ENCODE assay signal across 1 cellular context in the genomic region with DNA sequence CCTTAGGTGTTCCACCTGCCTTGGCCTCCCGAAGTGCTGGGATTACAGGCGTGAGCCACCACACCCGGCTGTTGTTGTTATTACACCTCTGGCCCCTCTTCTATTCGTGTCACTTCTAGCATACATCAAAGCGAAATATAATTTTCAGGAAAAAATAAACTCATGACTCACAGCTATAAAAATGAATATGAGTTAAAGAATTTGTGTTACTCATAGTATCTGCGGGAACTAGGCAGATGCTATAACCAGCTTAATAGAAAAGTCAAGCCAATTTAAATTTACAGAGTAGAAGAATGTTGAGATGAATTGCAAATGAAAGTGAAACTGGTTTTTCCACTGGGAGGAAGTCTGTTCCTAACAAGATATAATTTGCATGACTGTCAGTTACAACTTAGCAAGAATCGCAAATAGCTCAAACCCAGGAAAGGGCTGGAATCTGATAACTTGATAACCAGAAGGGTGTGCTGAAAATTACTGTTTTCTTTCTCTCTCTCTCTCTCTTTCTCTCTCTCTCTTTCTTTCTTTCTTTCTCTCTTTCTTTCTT.
TF ChIP-seq lines count a peak whose summit lies in the region.

No MANE protein-coding gene starts in this region.

TF ChIP-seq in K562, 482 proteins besides CTCF, POLR2A, EP300 and RAD21 (continued from another document and continues in another):
- TF ChIP-seq, protein P1, sequence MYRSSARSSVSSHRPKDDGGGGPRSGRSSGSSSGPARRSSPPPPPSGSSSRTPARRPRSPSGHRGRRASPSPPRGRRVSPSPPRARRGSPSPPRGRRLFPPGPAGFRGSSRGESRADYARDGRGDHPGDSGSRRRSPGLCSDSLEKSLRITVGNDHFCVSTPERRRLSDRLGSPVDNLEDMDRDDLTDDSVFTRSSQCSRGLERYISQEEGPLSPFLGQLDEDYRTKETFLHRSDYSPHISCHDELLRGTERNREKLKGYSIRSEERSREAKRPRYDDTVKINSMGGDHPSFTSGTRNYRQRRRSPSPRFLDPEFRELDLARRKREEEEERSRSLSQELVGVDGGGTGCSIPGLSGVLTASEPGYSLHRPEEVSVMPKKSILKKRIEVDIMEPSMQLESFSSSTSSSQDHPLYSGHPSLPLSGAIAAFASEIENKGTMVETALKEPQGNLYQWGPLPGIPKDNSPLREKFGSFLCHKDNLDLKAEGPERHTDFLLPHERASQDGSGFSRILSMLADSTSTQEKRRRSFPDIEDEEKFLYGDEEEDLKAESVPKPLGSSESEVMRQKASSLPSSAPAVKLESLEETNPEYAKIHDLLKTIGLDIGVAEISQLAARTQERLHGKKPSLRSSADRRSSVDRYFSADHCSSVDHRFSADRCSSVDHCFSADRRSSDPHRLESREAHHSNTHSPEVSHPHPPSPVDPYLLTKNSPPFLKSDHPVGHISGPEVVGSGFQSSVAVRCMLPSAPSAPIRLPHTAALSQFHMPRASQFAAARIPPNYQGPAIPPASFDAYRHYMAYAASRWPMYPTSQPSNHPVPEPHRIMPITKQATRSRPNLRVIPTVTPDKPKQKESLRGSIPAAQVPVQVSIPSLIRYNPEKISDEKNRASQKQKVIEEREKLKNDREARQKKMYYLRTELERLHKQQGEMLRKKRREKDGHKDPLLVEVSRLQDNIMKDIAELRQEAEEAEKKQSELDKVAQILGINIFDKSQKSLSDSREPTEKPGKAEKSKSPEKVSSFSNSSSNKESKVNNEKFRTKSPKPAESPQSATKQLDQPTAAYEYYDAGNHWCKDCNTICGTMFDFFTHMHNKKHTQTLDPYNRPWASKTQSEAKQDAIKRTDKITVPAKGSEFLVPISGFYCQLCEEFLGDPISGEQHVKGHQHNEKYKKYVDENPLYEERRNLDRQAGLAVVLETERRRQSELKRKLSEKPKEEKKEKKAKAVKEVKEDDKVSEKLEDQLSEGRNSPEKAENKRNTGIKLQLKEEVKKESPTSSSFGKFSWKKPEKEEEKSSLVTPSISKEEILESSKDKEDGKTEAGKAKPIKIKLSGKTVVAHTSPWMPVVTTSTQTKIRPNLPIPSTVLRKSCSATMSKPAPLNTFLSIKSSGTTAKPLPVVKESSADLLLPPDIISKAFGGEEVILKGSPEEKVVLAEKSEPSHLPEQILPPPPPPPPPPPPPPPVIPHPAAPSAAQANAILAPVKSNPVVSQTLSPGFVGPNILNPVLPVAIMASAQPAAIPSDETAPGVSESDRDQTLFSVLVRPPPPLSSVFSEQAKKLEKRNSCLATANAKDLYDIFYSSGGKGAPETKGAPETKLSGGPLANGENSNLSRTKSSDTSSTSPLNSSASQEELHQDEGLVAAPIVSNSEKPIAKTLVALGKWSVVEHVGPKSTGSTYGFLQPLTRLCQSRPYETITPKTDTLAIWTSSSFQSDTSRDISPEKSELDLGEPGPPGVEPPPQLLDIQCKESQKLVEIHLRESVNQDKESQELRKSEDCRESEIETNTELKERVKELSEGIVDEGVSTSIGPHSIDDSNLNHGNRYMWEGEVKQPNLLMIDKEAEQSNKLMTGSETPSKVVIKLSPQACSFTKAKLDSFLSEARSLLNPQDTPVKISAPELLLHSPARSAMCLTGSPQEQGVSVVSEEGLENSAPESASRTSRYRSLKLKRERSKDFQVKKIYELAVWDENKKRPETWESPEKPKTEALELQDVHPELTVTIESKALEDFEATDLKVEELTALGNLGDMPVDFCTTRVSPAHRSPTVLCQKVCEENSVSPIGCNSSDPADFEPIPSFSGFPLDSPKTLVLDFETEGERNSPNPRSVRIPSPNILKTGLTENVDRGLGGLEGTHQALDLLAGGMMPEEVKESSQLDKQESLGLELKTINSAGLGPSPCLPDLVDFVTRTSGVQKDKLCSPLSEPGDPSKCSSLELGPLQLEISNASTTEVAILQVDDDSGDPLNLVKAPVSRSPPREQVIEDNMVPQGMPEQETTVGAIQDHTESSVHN (IDR thresholded peaks at IDR 0.05; ENCODE audit: borderline replicate concordance in 1 of 2, low read depth in 1 of 2): peak in 1 of 2 experiments; percentile 69; a peak in 2 of 4 replicates
- TF ChIP-seq ATF2 (CRISPR knock-in tag; IDR thresholded peaks at IDR 0.05) (no peak), RBM15 (IDR thresholded peaks at IDR 0.05; ENCODE audit: insufficient read depth, low read length) (no peak), SREBF1 (IDR thresholded peaks at IDR 0.05; ENCODE audit: borderline replicate concordance, low read depth, low read length) (no peak), NFRKB (IDR thresholded peaks at IDR 0.05; ENCODE audit: low read depth) (no peak), ZNF696 (CRISPR knock-in tag; conservative IDR thresholded peaks at IDR 0.05) (no peak), ZNF133 (CRISPR knock-in tag; IDR thresholded peaks at IDR 0.05) (no peak), PRPF4 (IDR thresholded peaks at IDR 0.05; ENCODE audit: insufficient read depth, low read depth, low read length, poor library complexity, severe bottlenecking) (no peak), ZNF395 (CRISPR knock-in tag; IDR thresholded peaks at IDR 0.05) (no peak), BCL6 (CRISPR knock-in tag; IDR thresholded peaks at IDR 0.05) (no peak), POLR2B (IDR thresholded peaks at IDR 0.05; ENCODE audit: low read depth, partially characterized antibody) (no peak), KLF1 (tag; IDR thresholded peaks at IDR 0.05) (no peak), CBFB (CRISPR knock-in tag; IDR thresholded peaks at IDR 0.05) (no peak), ZNF507 (tag; conservative IDR thresholded peaks at IDR 0.05) (no peak), HNRNPL (IDR thresholded peaks at IDR 0.05; ENCODE audit: low read depth, low read length) (no peak), ZFPM2 (CRISPR knock-in tag; IDR thresholded peaks at IDR 0.05) (no peak), BHLHE40 (IDR thresholded peaks at IDR 0.05; ENCODE audit: low read length) (no peak), SRSF7 (optimal IDR thresholded peaks at IDR 0.05; ENCODE audit: low read depth, low read length) (no peak), ZNF511 (CRISPR knock-in tag; IDR thresholded peaks at IDR 0.05) (no peak), U2AF1 (optimal IDR thresholded peaks at IDR 0.05; ENCODE audit: low read depth, low read length) (peak; percentile 78), CTCFL (IDR thresholded peaks at IDR 0.05; ENCODE audit: borderline replicate concordance, insufficient read depth, low read depth, low read length, poor library complexity, severe bottlenecking) (no peak), MLLT1 (IDR thresholded peaks at IDR 0.05) (no peak), POU5F1 (IDR thresholded peaks at IDR 0.05; ENCODE audit: borderline replicate concordance, low read depth, low read length, partially characterized antibody) (no peak)
- TF ChIP-seq, protein P2, sequence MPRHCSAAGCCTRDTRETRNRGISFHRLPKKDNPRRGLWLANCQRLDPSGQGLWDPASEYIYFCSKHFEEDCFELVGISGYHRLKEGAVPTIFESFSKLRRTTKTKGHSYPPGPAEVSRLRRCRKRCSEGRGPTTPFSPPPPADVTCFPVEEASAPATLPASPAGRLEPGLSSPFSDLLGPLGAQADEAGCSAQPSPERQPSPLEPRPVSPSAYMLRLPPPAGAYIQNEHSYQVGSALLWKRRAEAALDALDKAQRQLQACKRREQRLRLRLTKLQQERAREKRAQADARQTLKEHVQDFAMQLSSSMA (CRISPR knock-in tag; IDR thresholded peaks at IDR 0.05): no peak
- TF ChIP-seq, protein P3, sequence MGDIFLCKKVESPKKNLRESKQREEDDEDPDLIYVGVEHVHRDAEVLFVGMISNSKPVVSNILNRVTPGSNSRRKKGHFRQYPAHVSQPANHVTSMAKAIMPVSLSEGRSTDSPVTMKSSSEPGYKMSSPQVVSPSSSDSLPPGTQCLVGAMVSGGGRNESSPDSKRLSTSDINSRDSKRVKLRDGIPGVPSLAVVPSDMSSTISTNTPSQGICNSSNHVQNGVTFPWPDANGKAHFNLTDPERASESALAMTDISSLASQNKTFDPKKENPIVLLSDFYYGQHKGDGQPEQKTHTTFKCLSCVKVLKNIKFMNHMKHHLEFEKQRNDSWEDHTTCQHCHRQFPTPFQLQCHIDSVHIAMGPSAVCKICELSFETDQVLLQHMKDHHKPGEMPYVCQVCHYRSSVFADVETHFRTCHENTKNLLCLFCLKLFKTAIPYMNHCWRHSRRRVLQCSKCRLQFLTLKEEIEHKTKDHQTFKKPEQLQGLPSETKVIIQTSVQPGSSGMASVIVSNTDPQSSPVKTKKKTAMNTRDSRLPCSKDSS (IDR thresholded peaks at IDR 0.05; ENCODE audit: low read depth, partially characterized antibody): no peak
- TF ChIP-seq, protein P4, sequence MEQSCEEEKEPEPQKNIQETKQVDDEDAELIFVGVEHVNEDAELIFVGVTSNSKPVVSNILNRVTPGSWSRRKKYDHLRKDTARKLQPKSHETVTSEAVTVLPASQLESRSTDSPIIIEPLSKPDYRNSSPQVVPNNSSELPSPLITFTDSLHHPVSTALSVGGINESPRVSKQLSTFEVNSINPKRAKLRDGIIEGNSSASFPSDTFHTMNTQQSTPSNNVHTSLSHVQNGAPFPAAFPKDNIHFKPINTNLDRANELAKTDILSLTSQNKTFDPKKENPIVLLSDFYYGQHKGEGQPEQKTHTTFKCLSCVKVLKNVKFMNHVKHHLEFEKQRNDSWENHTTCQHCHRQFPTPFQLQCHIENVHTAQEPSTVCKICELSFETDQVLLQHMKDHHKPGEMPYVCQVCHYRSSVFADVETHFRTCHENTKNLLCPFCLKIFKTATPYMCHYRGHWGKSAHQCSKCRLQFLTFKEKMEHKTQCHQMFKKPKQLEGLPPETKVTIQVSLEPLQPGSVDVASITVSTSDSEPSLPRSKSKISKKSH (CRISPR knock-in tag; IDR thresholded peaks at IDR 0.05): no peak
- TF ChIP-seq, protein P5, sequence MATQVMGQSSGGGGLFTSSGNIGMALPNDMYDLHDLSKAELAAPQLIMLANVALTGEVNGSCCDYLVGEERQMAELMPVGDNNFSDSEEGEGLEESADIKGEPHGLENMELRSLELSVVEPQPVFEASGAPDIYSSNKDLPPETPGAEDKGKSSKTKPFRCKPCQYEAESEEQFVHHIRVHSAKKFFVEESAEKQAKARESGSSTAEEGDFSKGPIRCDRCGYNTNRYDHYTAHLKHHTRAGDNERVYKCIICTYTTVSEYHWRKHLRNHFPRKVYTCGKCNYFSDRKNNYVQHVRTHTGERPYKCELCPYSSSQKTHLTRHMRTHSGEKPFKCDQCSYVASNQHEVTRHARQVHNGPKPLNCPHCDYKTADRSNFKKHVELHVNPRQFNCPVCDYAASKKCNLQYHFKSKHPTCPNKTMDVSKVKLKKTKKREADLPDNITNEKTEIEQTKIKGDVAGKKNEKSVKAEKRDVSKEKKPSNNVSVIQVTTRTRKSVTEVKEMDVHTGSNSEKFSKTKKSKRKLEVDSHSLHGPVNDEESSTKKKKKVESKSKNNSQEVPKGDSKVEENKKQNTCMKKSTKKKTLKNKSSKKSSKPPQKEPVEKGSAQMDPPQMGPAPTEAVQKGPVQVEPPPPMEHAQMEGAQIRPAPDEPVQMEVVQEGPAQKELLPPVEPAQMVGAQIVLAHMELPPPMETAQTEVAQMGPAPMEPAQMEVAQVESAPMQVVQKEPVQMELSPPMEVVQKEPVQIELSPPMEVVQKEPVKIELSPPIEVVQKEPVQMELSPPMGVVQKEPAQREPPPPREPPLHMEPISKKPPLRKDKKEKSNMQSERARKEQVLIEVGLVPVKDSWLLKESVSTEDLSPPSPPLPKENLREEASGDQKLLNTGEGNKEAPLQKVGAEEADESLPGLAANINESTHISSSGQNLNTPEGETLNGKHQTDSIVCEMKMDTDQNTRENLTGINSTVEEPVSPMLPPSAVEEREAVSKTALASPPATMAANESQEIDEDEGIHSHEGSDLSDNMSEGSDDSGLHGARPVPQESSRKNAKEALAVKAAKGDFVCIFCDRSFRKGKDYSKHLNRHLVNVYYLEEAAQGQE (CRISPR knock-in tag; IDR thresholded peaks at IDR 0.05; ENCODE audit: low read depth): no peak
